ENCODE assay signal across 8 cellular contexts in genomic region chr14:99792551-99793212, GRCh38. TPM values are rescaled to one million over a fixed set of nuclear protein-coding genes. Genes with fewer than 3 reads are reported as not detected.
A peak's percentile ranks its signal among the peaks of the same experiment; 100 is the strongest.
DNase-seq lines count a peak whose midpoint lies in the region; ATAC-seq and TF ChIP-seq lines count a peak whose summit lies in the region.

No MANE protein-coding gene starts in this region.

- H3K27ac ChIP-seq in BLaER1 treated with 17β-estradiol and CSF1 and Interleukin-3, amounts not matched to agents 10 nM and 100 nM, result peak overlapping the region in 5 of 11 experiments; percentile 19 to 39 (median 34); a peak in 5 of 22 replicates
- no peak overlapping the region for H3K27ac ChIP-seq in OCI-LY3 (ENCODE audit: low read length)
- H3K27ac ChIP-seq in ectodermal cell (ENCODE audit: insufficient read depth, low read depth, low read length, poor library complexity, severe bottlenecking), result no peak overlapping the region
- H3K27ac ChIP-seq in muscle layer of colon (ENCODE audit: low read depth, low read length), result peak overlapping the region; percentile 73

- 21% methylated on average over 65 of the region's 65 CpGs for WGBS in ectodermal cell, 2 experiments

- intact Hi-C loops in posterior vena cava (cut with DNase I), result loop anchor here in 1 of 2 donors (5.0 kb wide), 1 partner anchor 60 kb away; no protein-coding TSS in a partner anchor

- H3K36me3 ChIP-seq in BLaER1 treated with 17β-estradiol and CSF1 and Interleukin-3, amounts not matched to agents 10 nM and 100 nM, result no peaks in the 10 kb centered on the region
- H3K36me3 ChIP-seq in OCI-LY3 (replicated peaks; ENCODE audit: low read depth, low read length), result peaks cover 18% of the 10 kb centered on the region
- H3K36me3 ChIP-seq in ectodermal cell (ENCODE audit: control insufficient read depth, insufficient read depth, low read length), result no peaks in the 10 kb centered on the region
- H3K36me3 ChIP-seq in muscle layer of colon (ENCODE audit: insufficient read depth, low read length), result no peaks in the 10 kb centered on the region

- peak overlapping the region; percentile 67 to 82 (median 75) for H3K4me3 ChIP-seq in BLaER1 treated with 17β-estradiol and CSF1 and Interleukin-3, amounts not matched to agents 10 nM and 100 nM
- H3K4me3 ChIP-seq in OCI-LY3 (ENCODE audit: low read length) (peak overlapping the region; percentile 25; the same call in 1 of the 2 replicates), ectodermal cell (ENCODE audit: insufficient read depth, low read depth, low read length) (peak overlapping the region; percentile 22), muscle layer of colon (ENCODE audit: low read depth in 1 of 2, low read length in 2 of 2) (peak overlapping the region; percentile 45 to 54)

- H3K9ac ChIP-seq in BLaER1 treated with 17β-estradiol and CSF1 and Interleukin-3, amounts not matched to agents 10 nM and 100 nM, result peak overlapping the region; percentile 39 to 80 (median 73); a peak in 16 of 22 replicates
- H3K9ac ChIP-seq in OCI-LY3 (ENCODE audit: low read length), result no peak overlapping the region
- peak overlapping the region; percentile 59 for H3K9ac ChIP-seq in muscle layer of colon (ENCODE audit: low read length)

- H3K9me3 ChIP-seq in BLaER1 treated with 17β-estradiol and CSF1 and Interleukin-3, amounts not matched to agents 10 nM and 100 nM (replicated peaks in 1 of 11), result peaks cover 7 to 9% (median 8%) of the 10 kb centered on the region in 11 experiments; a peak in 17 of 22 replicates
- H3K9me3 ChIP-seq in OCI-LY3 (ENCODE audit: insufficient read depth, low read length) (0 out of 2 replicates have a peak, but pooled peaks cover 5% of the 10 kb centered on the region), ectodermal cell (ENCODE audit: control insufficient read depth, low read length) (no peaks in the 10 kb centered on the region), muscle layer of colon (ENCODE audit: low read length) (no peaks in the 10 kb centered on the region)

- no peak for TF ChIP-seq CTCF in OCI-LY3 (IDR thresholded peaks at IDR 0.05; ENCODE audit: low read depth, low read length)

- H2AFZ ChIP-seq in OCI-LY3 (ENCODE audit: low read depth, low read length), result no peak overlapping the region

- H4K20me1 ChIP-seq in BLaER1 treated with 17β-estradiol and CSF1 and Interleukin-3, amounts not matched to agents 10 nM and 100 nM, result peaks cover 0 to 7% (median 0%) of the 10 kb centered on the region in 11 experiments; a peak in 1 of 22 replicates
- 0 out of 2 replicates have a peak, but pooled peaks cover 11% of the 10 kb centered on the region for H4K20me1 ChIP-seq in OCI-LY3 (ENCODE audit: insufficient read depth, low read length)

- H3K79me2 ChIP-seq in OCI-LY3 (ENCODE audit: low read length), result peaks cover 43% of the 10 kb centered on the region

- DNase-seq in posterior vena cava (ENCODE audit: low spot score), result no peak
- no peak for DNase-seq in NCI-H1048 (lab: John Stamatoyannopoulos, UW)

- H3K4me1 ChIP-seq in BLaER1 treated with 17β-estradiol and CSF1 and Interleukin-3, amounts not matched to agents 10 nM and 100 nM, result peaks cover 4 to 33% (median 22%) of the 10 kb centered on the region in 10 experiments; a peak in 17 of 20 replicates
- H3K4me1 ChIP-seq in OCI-LY3 (ENCODE audit: low read length), result peaks cover 20% of the 10 kb centered on the region
- H3K4me1 ChIP-seq in ectodermal cell (ENCODE audit: control insufficient read depth, insufficient read depth, low read length), result peaks cover 10% of the 10 kb centered on the region
- H3K4me1 ChIP-seq in muscle layer of colon (ENCODE audit: insufficient read depth, low read length), result peaks cover 63% of the 10 kb centered on the region

- H3K4me2 ChIP-seq in BLaER1 treated with 17β-estradiol and CSF1 and Interleukin-3, amounts not matched to agents 10 nM and 100 nM, result peak overlapping the region; percentile 94 to 99 (median 97)
- H3K4me2 ChIP-seq in OCI-LY3 (ENCODE audit: low read length), result peak overlapping the region; percentile 8

- peaks cover 34 to 55% (median 46%) of the 10 kb centered on the region in 11 experiments for H3K27me3 ChIP-seq in BLaER1 treated with 17β-estradiol and CSF1 and Interleukin-3, amounts not matched to agents 10 nM and 100 nM
- no peaks in the 10 kb centered on the region for H3K27me3 ChIP-seq in OCI-LY3 (ENCODE audit: low read depth, low read length)
- H3K27me3 ChIP-seq in ectodermal cell (ENCODE audit: control insufficient read depth, insufficient read depth, low read length, poor library complexity, severe bottlenecking), result no peaks in the 10 kb centered on the region
- H3K27me3 ChIP-seq in muscle layer of colon (ENCODE audit: control insufficient read depth in 1 of 2, insufficient read depth in 2 of 2, low read length in 2 of 2), result no peaks in the 10 kb centered on the region

- ATAC-seq in HG02870 (IDR thresholded peaks at IDR 0.05; ENCODE audit: unreplicated experiment) (no peak), GM18861 (IDR thresholded peaks at IDR 0.05; ENCODE audit: unreplicated experiment) (no peak)

RNA-seq across cellular contexts. Expression of gene EML1, which starts 0.5 kb away (rescaled TPM):
- 64.1 TPM for polyA plus RNA-seq in ectodermal cell (2013, experiment 1 of 4)
- 60.6 TPM for polyA plus RNA-seq in ectodermal cell (2013, experiment 2 of 4)
- polyA plus RNA-seq in ectodermal cell (2013, experiment 3 of 4), result 46.1 TPM
- 50.6 TPM for polyA plus RNA-seq in ectodermal cell (2013, experiment 4 of 4)
- total RNA-seq in posterior vena cava, result 10 to 100 TPM; 83.1 to 92.6 TPM

Comparison
In these comparisons a context has a peak if more than half of its experiments do, and no peak if none do; other contexts are left out.
1. H3K4me3 ChIP-seq: peak in every context shown above with its lines; median percentile 75 in BLaER1 treated with 17β-estradiol and CSF1 and Interleukin-3, amounts not matched to agents 10 nM and 100 nM; 50 in muscle layer of colon; 25 in OCI-LY3; 22 in ectodermal cell.